Comparison of ENCODE assay signal across 20 cellular contexts in the genomic region with DNA sequence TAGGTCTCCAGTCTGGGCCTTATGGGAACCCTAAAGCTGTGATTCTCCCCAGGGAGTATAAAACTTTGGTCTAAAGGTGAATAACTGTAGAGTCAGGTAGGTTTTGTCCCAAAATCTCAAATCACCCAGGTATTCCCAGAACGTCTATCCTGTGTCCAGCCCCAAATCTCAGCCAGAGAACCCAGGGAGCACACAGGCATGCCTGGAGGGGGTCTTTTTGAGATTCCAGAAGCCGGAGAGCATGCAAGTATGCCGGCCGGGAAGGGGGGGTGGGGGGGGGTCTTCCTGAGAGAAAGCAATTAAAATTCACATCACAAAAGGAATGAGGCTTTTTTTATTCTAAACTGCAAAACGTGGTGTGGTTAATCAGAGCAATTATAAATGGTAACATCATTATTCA.
A peak's percentile ranks its signal among the peaks of the same experiment; 100 is the strongest.
DNase-seq lines count a peak whose midpoint lies in the region; ATAC-seq, FAIRE-seq and TF ChIP-seq lines count a peak whose summit lies in the region.
"Had no signal": no experiment of that assay in that cellular context is flagged by ENCODE, and none has a peak within 500 bp of the region (broad histone marks: within the 10 kb centered on the region; RNA-seq: fewer than 3 reads in every experiment).

No MANE protein-coding gene starts in this region.

- H3K9ac ChIP-seq in HUES48 (ENCODE audit: low read depth, low read length) (peak overlapping the region; percentile 0; the same call in 1 of the 2 replicates), H1 (replicated peaks in 1 of 4; ENCODE audit: extremely low read depth in 1 of 4, low read depth in 3 of 4, low read length in 3 of 4) (no peak overlapping the region)
- H3K9ac ChIP-seq: KMS-11 had no signal

- H3K4me1 Mint-ChIP-seq in Caco-2 (ENCODE audit: low read depth, unreplicated experiment) (peaks cover 21% of the 10 kb centered on the region), HFFc6 (ENCODE audit: low read depth) (no peaks in the 10 kb centered on the region)

- H3K27ac Mint-ChIP-seq in Caco-2 (ENCODE audit: unreplicated experiment): peak overlapping the region; percentile 53
- no peak overlapping the region for H3K27ac Mint-ChIP-seq in HFFc6
- H3K27ac Mint-ChIP-seq: CD4-positive, alpha-beta T cell had no signal

- no TSS peak for BruUV-seq in Caco-2 (replicated peaks; lab: Mats Ljungman, UMichigan)

- peaks cover 0 to 1% of the 10 kb centered on the region in 2 experiments for H4K20me1 ChIP-seq in H1 (replicated peaks in 1 of 2; ENCODE audit: control insufficient read depth in 1 of 2, insufficient read depth in 2 of 2, low read length in 2 of 2)

- TF ChIP-seq EP300 in H1 (IDR thresholded peaks at IDR 0.05; ENCODE audit: borderline replicate concordance in 1 of 2, low read depth in 2 of 2, low read length in 2 of 2): no peak

- H3K56ac ChIP-seq in H1 (replicated peaks; ENCODE audit: insufficient read length, low read depth, low read length): no peak overlapping the region

- H3K36me3 Mint-ChIP-seq in Caco-2 (ENCODE audit: insufficient read depth, unreplicated experiment): no peaks in the 10 kb centered on the region
- peaks cover 2% of the 10 kb centered on the region for H3K36me3 Mint-ChIP-seq in HFFc6 (ENCODE audit: low read depth)

- intact Hi-C loops in Caco-2 (cut with micrococcal nuclease; ENCODE audit: unreplicated experiment): no loop called here

- no peak for TF ChIP-seq RAD21 in H1 (IDR thresholded peaks at IDR 0.05 in 1 of 2, conservative IDR thresholded peaks at IDR 0.05 in 1 of 2; ENCODE audit: low read depth in 2 of 2, low read length in 2 of 2)

- no peak overlapping the region for H2BK20ac ChIP-seq in H1 (ENCODE audit: low read length)

- H4K5ac ChIP-seq in H1 (ENCODE audit: insufficient read length, low read depth, low read length): no peak overlapping the region

- H3K4ac ChIP-seq in H1 (replicated peaks; ENCODE audit: insufficient read length, low read depth, low read length): no peak overlapping the region

- H4K91ac ChIP-seq in H1 (replicated peaks; ENCODE audit: insufficient read length, low read length): no peak overlapping the region

- CTCF ChIA-PET in Caco-2 (lab: Charles Lee): no interaction called here
- CTCF ChIA-PET in H1 (lab: Charles Lee; ENCODE audit: partially characterized antibody): no interaction called here

- 6% methylated on average over 5 of the region's 5 CpGs; no CpG with 5 or more reads in 1 of the 2 experiments for WGBS in H1 (ENCODE audit: extremely low coverage in 1 of 2, insufficient coverage in 1 of 2, insufficient read length in 1 of 2, insufficient replicate concordance in 2 of 2, low coverage in 1 of 2, low lambda C conversion rate in 2 of 2, missing lambda C conversion rate in 1 of 2), 2 experiments

- no peaks in the 10 kb centered on the region for H3K27me3 ChIP-seq in Caco-2 (replicated peaks; ENCODE audit: control insufficient read depth, insufficient read depth, low read length)
- H3K27me3 ChIP-seq in HUES48 (ENCODE audit: control insufficient read depth, insufficient read depth, low read length): peaks cover 7% of the 10 kb centered on the region
- 0 out of 7 replicates have a peak, but pooled peaks cover 0 to 2% (median 0%) of the 10 kb centered on the region in 4 experiments for H3K27me3 ChIP-seq in H1 (replicated peaks in 1 of 4; ENCODE audit: control insufficient read depth in 3 of 4, extremely low read depth in 1 of 4, insufficient read depth in 3 of 4, low read length in 3 of 4)

- H2BK5ac ChIP-seq in H1 (ENCODE audit: low read depth, low read length): no peak overlapping the region

- H2BK120ac ChIP-seq in H1 (replicated peaks; ENCODE audit: low read depth, low read length): no peak overlapping the region

- no peaks in the 10 kb centered on the region for H3K23me2 ChIP-seq in H1 (ENCODE audit: low read depth, low read length)

- H2AFZ ChIP-seq in H1 (ENCODE audit: low read length): no peak overlapping the region

- no peak overlapping the region for H4K8ac ChIP-seq in H1 (ENCODE audit: extremely low read depth, insufficient read depth, low read length)

- H2AK5ac ChIP-seq in H1 (ENCODE audit: low read depth, low read length): no peak overlapping the region

- no peak for ATAC-seq in HG03196 (IDR thresholded peaks at IDR 0.05; ENCODE audit: unreplicated experiment)
- ATAC-seq: A549, GM12878 had no signal

- no peak overlapping the region for H3K14ac ChIP-seq in H1 (ENCODE audit: insufficient read length)

- H3K9me3 ChIP-seq in Caco-2: no peaks in the 10 kb centered on the region; the same call in 1 of the 2 replicates
- no peaks in the 10 kb centered on the region for H3K9me3 ChIP-seq in HUES48 (ENCODE audit: control insufficient read depth, insufficient read depth, low read length)
- no peaks in the 10 kb centered on the region for H3K9me3 ChIP-seq in H1 (ENCODE audit: insufficient read depth in 2 of 2, low read depth in 1 of 2, low read length in 1 of 2)
- H3K9me3 ChIP-seq: A549 had no signal

- no peaks in the 10 kb centered on the region for H3K79me1 ChIP-seq in H1 (ENCODE audit: low read depth, low read length)

- H3K36me3 ChIP-seq in Caco-2 (ENCODE audit: control insufficient read depth, insufficient read depth, low read length) (no peaks in the 10 kb centered on the region), HUES48 (ENCODE audit: control insufficient read depth, insufficient read depth, low read length) (no peaks in the 10 kb centered on the region), H1 (ENCODE audit: control insufficient read depth in 2 of 4, insufficient read depth in 4 of 4, low read length in 3 of 4) (no peaks in the 10 kb centered on the region)

- no peak for FAIRE-seq in H1 (lab: Jason Lieb, UNC)
- FAIRE-seq: A549, GM12878, GM19239, HTR-8/SVneo had no signal

- H3K18ac ChIP-seq in H1 (ENCODE audit: extremely low read depth, low read length): no peak overlapping the region

- H2BK15ac ChIP-seq in H1 (ENCODE audit: low read length): no peak overlapping the region

- H2BK12ac ChIP-seq in H1 (ENCODE audit: low read depth, low read length): no peak overlapping the region

- no peak overlapping the region for H3K4me3 ChIP-seq in Caco-2 (ENCODE audit: low read depth, low read length)
- H3K4me3 ChIP-seq in HUES48 (ENCODE audit: low read depth, low read length): no peak overlapping the region
- no peak overlapping the region for H3K4me3 ChIP-seq in H1 (ENCODE audit: extremely low read depth in 1 of 4, insufficient read depth in 2 of 4, low read depth in 3 of 4, low read length in 4 of 4)
- H3K4me3 ChIP-seq: A549, GM12878 had no signal

- POLR2A ChIA-PET in Caco-2 (lab: Charles Lee) (no interaction called here), H1 (lab: Charles Lee; ENCODE audit: partially characterized antibody) (no interaction called here)

- no peak overlapping the region for H3K23ac ChIP-seq in H1 (ENCODE audit: insufficient read length)

- H3K79me2 ChIP-seq in H1 (ENCODE audit: control insufficient read depth in 1 of 2, insufficient read depth in 2 of 2, low read length in 2 of 2): no peaks in the 10 kb centered on the region

- H3K27me3 Mint-ChIP-seq in Caco-2 (ENCODE audit: insufficient read depth, unreplicated experiment): peaks cover 3% of the 10 kb centered on the region
- no peaks in the 10 kb centered on the region for H3K27me3 Mint-ChIP-seq in HFFc6 (ENCODE audit: insufficient read depth)

- H3K4me1 ChIP-seq in Caco-2 (peaks cover 21% of the 10 kb centered on the region), HUES48 (ENCODE audit: control insufficient read depth, insufficient read depth, low read length) (peaks cover 26% of the 10 kb centered on the region), H1 (replicated peaks in 1 of 4; ENCODE audit: control insufficient read depth in 3 of 4, insufficient read depth in 4 of 4, low read length in 3 of 4) (peaks cover 0 to 13% (median 8%) of the 10 kb centered on the region in 4 experiments; a peak in 5 of 7 replicates)
- H3K4me1 ChIP-seq: A549 had no signal

- H3K4me3 Mint-ChIP-seq in Caco-2 (ENCODE audit: unreplicated experiment): peak overlapping the region; percentile 39
- H3K4me3 Mint-ChIP-seq in HFFc6: no peak overlapping the region
- H3K4me3 Mint-ChIP-seq: CD4-positive, alpha-beta T cell had no signal

- H3K27ac ChIP-seq in HUES48 (ENCODE audit: low read depth, low read length) (peak overlapping the region; percentile 43), H1 (ENCODE audit: low read depth, low read length) (no peak overlapping the region)
- H3K27ac ChIP-seq: 22Rv1, A549, C4-2B, KMS-11 had no signal

- no peak for DNase-seq in Caco-2
- no peak for DNase-seq in H1 (ENCODE audit: low read depth in 1 of 2, low spot score in 2 of 2)
- peak; percentile 14 for DNase-seq in iPS-NIHi11 (ENCODE audit: low spot score)
- DNase-seq in HFFc6: no peak
- DNase-seq in medulla oblongata (ENCODE audit: extremely low spot score): no peak
- no peak for DNase-seq in HCEC 1CT
- DNase-seq: AML-193; CD4-positive, alpha-beta T cell; DMS153; DMS79; GF-D8 had no signal

- TF ChIP-seq CTCF in Caco-2 (IDR thresholded peaks at IDR 0.05; ENCODE audit: insufficient read depth in 1 of 2, low read depth in 1 of 2, low read length in 1 of 2, severe bottlenecking in 1 of 2, unreplicated experiment in 1 of 2) (no peak), H1 (IDR thresholded peaks at IDR 0.05; ENCODE audit: control extremely low read depth in 1 of 3, insufficient read depth in 1 of 3, low read depth in 1 of 3, low read length in 3 of 3) (no peak), HFFc6 (IDR thresholded peaks at IDR 0.05) (no peak)

- TF ChIP-seq POLR2A in H1 (IDR thresholded peaks at IDR 0.05; ENCODE audit: control extremely low read depth in 1 of 2, low read depth in 2 of 2, low read length in 2 of 2): no peak

- H3K9me3 Mint-ChIP-seq in Caco-2 (ENCODE audit: unreplicated experiment) (peaks cover 30% of the 10 kb centered on the region), HFFc6 (peaks cover 48% of the 10 kb centered on the region)
- H3K9me3 Mint-ChIP-seq: CD4-positive, alpha-beta T cell had no signal

- peak overlapping the region; percentile 20 to 29; a peak in 2 of 4 replicates for H3K4me2 ChIP-seq in H1 (ENCODE audit: insufficient read depth in 1 of 2, low read depth in 2 of 2, low read length in 2 of 2)
- H3K4me2 ChIP-seq: A549, KMS-11 had no signal

TF ChIP-seq in H1, 55 proteins besides CTCF, POLR2A, EP300 and RAD21:
- TF ChIP-seq SP1 (IDR thresholded peaks at IDR 0.05; ENCODE audit: low read depth, low read length) (no peak), CTBP2 (IDR thresholded peaks at IDR 0.05; ENCODE audit: borderline replicate concordance, insufficient read depth, insufficient read length, low read length) (no peak), YY1 (IDR thresholded peaks at IDR 0.05; ENCODE audit: low read depth, low read length) (no peak), POU5F1 (IDR thresholded peaks at IDR 0.05; ENCODE audit: low read depth, low read length) (no peak)
- TF ChIP-seq, protein P1, sequence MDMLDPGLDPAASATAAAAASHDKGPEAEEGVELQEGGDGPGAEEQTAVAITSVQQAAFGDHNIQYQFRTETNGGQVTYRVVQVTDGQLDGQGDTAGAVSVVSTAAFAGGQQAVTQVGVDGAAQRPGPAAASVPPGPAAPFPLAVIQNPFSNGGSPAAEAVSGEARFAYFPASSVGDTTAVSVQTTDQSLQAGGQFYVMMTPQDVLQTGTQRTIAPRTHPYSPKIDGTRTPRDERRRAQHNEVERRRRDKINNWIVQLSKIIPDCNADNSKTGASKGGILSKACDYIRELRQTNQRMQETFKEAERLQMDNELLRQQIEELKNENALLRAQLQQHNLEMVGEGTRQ (IDR thresholded peaks at IDR 0.05; ENCODE audit: low read length): no peak
